Comparison of ENCODE assay signal across 19 cellular contexts in genomic region chr10:102235598-102235920, GRCh38. TPM values are rescaled to one million over a fixed set of nuclear protein-coding genes. Genes with fewer than 3 reads are reported as not detected.
DNase-seq lines count a peak whose midpoint lies in the region; ATAC-seq, FAIRE-seq and TF ChIP-seq lines count a peak whose summit lies in the region.
"Had no signal": no experiment of that assay in that cellular context is flagged by ENCODE, and none has a peak within 500 bp of the region (broad histone marks: within the 10 kb centered on the region; RNA-seq: fewer than 3 reads in every experiment).

No MANE protein-coding gene starts in this region.

- DNase-seq in Daoy (ENCODE audit: low read depth) (peak; percentile 22), LHCN-M2 (ENCODE audit: low read depth) (peak; percentile 48), bronchial epithelial cell (ENCODE audit: low read depth) (peak; percentile 88), gastrocnemius medialis (no peak), NCI-H2227 treated with DMSO at 0.1 percent for 48 hours (lab: John Stamatoyannopoulos, UW) (no peak), NCI-H1930 (lab: John Stamatoyannopoulos, UW) (no peak)
- DNase-seq: activated CD4-positive, alpha-beta T cell treated with anti-CD3 and anti-CD28 coated beads for 4 hours; activated naive CD4-positive, alpha-beta T cell treated with anti-CD3 and anti-CD28 coated beads, Interleukin-2, amount 10 ng/mL, durations not matched to agents 7 days and 5 days; glutamatergic neuron; Karpas-422; NCI-H146; NCI-H446 treated with DMSO at 0.1 percent for 48 hours; Right ventricle myocardium superior had no signal

- H3K9me3 ChIP-seq in gastrocnemius medialis: no peaks in the 10 kb centered on the region

- H3K4me3 ChIP-seq in bronchial epithelial cell (ENCODE audit: low read depth, low read length) (no peak overlapping the region), gastrocnemius medialis (no peak overlapping the region)
- H3K4me3 ChIP-seq: neural progenitor cell had no signal

- intact Hi-C loops in gastrocnemius medialis (cut with DNase I; ENCODE audit: low total_unique reads): no loop called here

- no peak for TF ChIP-seq POLR2A in gastrocnemius medialis (IDR thresholded peaks at IDR 0.05)

- peaks cover 60 to 77% of the 10 kb centered on the region in 2 donors for H3K4me1 ChIP-seq in gastrocnemius medialis

- H3K36me3 ChIP-seq in bronchial epithelial cell (ENCODE audit: control insufficient read depth, insufficient read depth, low read length) (no peaks in the 10 kb centered on the region), gastrocnemius medialis (no peaks in the 10 kb centered on the region)
- H3K36me3 ChIP-seq: neural progenitor cell had no signal

- no peak for TF ChIP-seq CTCF in bronchial epithelial cell (IDR thresholded peaks at IDR 0.05; ENCODE audit: insufficient read depth, low read length, severe bottlenecking)
- no peak for TF ChIP-seq CTCF in gastrocnemius medialis (IDR thresholded peaks at IDR 0.05 in 4 of 5, conservative IDR thresholded peaks at IDR 0.05 in 1 of 5)

- in situ Hi-C loops in gastrocnemius medialis (cut with MboI; ENCODE audit: low sequenced_read_pairs in 4 of 4): no loop called here

- ATAC-seq in gastrocnemius medialis (peak; percentile 20 to 37), GM18868 (IDR thresholded peaks at IDR 0.05; ENCODE audit: unreplicated experiment) (no peak)

- H3K27ac ChIP-seq in gastrocnemius medialis: peak overlapping the region; percentile 20 to 64 (median 56)
- H3K27ac ChIP-seq: HL-60, neural progenitor cell had no signal

- peak; percentile 100 for FAIRE-seq in bronchial epithelial cell (lab: Jason Lieb, UNC)
- FAIRE-seq: D721Med had no signal

- H3K27me3 ChIP-seq in bronchial epithelial cell (ENCODE audit: control insufficient read depth, insufficient read depth, low read length) (peaks cover 7% of the 10 kb centered on the region), gastrocnemius medialis (peaks cover 0 to 4% (median 0%) of the 10 kb centered on the region in 3 donors)

RNA-seq across cellular contexts. Expression of gene PITX3, which starts 5.8 kb away (rescaled TPM):
- total RNA-seq in Daoy (2014; rRNA removed; shearing (Covaris generic)): not detected in 2 replicates
- total RNA-seq in LHCN-M2 (2014; rRNA removed) (6.5 and 6.9 TPM in 2 replicates), bronchial epithelial cell (not detected in 2 replicates), gastrocnemius medialis (1 to 10 TPM; 4.2 to 8.9 (median 6.5) TPM)
- 0.45 TPM for polyA plus RNA-seq in LHCN-M2 (2012)
- total RNA-seq: subcutaneous adipose tissue had no signal
- polyA plus RNA-seq: esophagus had no signal

RNA-seq across cellular contexts. Expression of gene ELOVL3, which starts 9.5 kb away (rescaled TPM):
- total RNA-seq in Daoy (2014; rRNA removed; shearing (Covaris generic)): 0.06 TPM in 1 of 2 replicates, not detected in the other
- total RNA-seq in LHCN-M2 (2014; rRNA removed): 4.9 and 6.4 TPM in 2 replicates
- 0.32 TPM for polyA plus RNA-seq in LHCN-M2 (2012)
- total RNA-seq in bronchial epithelial cell: not detected in 2 replicates
- total RNA-seq in gastrocnemius medialis: under 1 TPM in 1 of 4 donors, not detected in 3; 0.51 TPM

RNA-seq across cellular contexts. Expression of gene GBF1, which starts 9.8 kb away (rescaled TPM):
- 17.3 and 26.5 TPM in 2 replicates for total RNA-seq in Daoy (2014; rRNA removed; shearing (Covaris generic))
- 43.9 and 45.1 TPM in 2 replicates for total RNA-seq in LHCN-M2 (2014; rRNA removed)
- 31.9 TPM for polyA plus RNA-seq in LHCN-M2 (2012)
- total RNA-seq in bronchial epithelial cell: 8.7 and 12.7 TPM in 2 replicates
- 10 to 100 TPM; 31.4 to 64.2 (median 58.7) TPM for total RNA-seq in gastrocnemius medialis

Comparison
In these comparisons a context has a peak if more than half of its experiments do, and no peak if none do; other contexts are left out.
1. DNase-seq: peak in Daoy (single experiment), LHCN-M2 (single experiment) and bronchial epithelial cell (single experiment); none in gastrocnemius medialis (0 of 2), NCI-H2227 treated with DMSO at 0.1 percent for 48 hours (single experiment) and NCI-H1930 (0 of 2).